Comparison of ENCODE assay signal across 10 cellular contexts in genomic region chr5:149162401-149163084, GRCh38. TPM values are rescaled to one million over a fixed set of nuclear protein-coding genes. Genes with fewer than 3 reads are reported as not detected.
A peak's percentile ranks its signal among the peaks of the same experiment; 100 is the strongest.
DNase-seq lines count a peak whose midpoint lies in the region; ATAC-seq and TF ChIP-seq lines count a peak whose summit lies in the region.
"Had no signal": no experiment of that assay in that cellular context is flagged by ENCODE, and none has a peak within 500 bp of the region (broad histone marks: within the 10 kb centered on the region; RNA-seq: fewer than 3 reads in every experiment).

No MANE protein-coding gene starts in this region.

- peaks cover 5% of the 10 kb centered on the region for H3K27me3 Mint-ChIP-seq in activated CD8-positive, alpha-beta T cell treated with anti-CD3 and anti-CD28 coated beads for 36 hours
- H3K27me3 Mint-ChIP-seq in CD4-positive, alpha-beta T cell = no peaks in the 10 kb centered on the region

- 67% methylated on average over 9 of the region's 9 CpGs for WGBS in hepatocyte (ENCODE audit: low lambda C conversion rate, missing lambda C conversion rate)

- no peaks in the 10 kb centered on the region for H3K9me3 ChIP-seq in RWPE2 (ENCODE audit: severe bottlenecking)
- H3K9me3 ChIP-seq in hepatocyte (ENCODE audit: low read depth) = no peaks in the 10 kb centered on the region
- H3K9me3 ChIP-seq in CD4-positive, alpha-beta T cell (ENCODE audit: control insufficient read depth, low read length) = no peaks in the 10 kb centered on the region
- H3K9me3 ChIP-seq: vagina had no signal

- no peaks in the 10 kb centered on the region for H4K20me1 ChIP-seq in hepatocyte (ENCODE audit: insufficient read depth, poor library complexity, severe bottlenecking)

- DNase-seq in RWPE2 (ENCODE audit: low spot score) = no peak
- peak; percentile 41 for DNase-seq in pons (ENCODE audit: low spot score)
- DNase-seq in central memory CD4-positive, alpha-beta T cell = no peak
- no peak for DNase-seq in activated CD8-positive, alpha-beta T cell treated with anti-CD3 and anti-CD28 coated beads for 36 hours
- DNase-seq in hepatocyte (ENCODE audit: low spot score) = no peak
- no peak for DNase-seq in CD4-positive, alpha-beta T cell

- H3K79me2 ChIP-seq in hepatocyte = no peaks in the 10 kb centered on the region

- CTCF ChIA-PET in activated CD8-positive, alpha-beta T cell treated with anti-CD3 and anti-CD28 coated beads for 36 hours (lab: Charles Lee) = interaction anchor here (2.5 kb wide), 1 partner anchor 21 kb away, joined by 7 read pairs; the partner anchor contains the start of gene ABLIM3
- CTCF ChIA-PET in CD4-positive, alpha-beta T cell (lab: Charles Lee) = no interaction called here

- H3K27ac Mint-ChIP-seq in activated CD8-positive, alpha-beta T cell treated with anti-CD3 and anti-CD28 coated beads for 36 hours = no peak overlapping the region
- no peak overlapping the region for H3K27ac Mint-ChIP-seq in CD4-positive, alpha-beta T cell
- H3K27ac Mint-ChIP-seq: T-helper 1 cell treated with Interleukin-12 subunit alpha and Interleukin-12 subunit beta and Interleukin-4 antibody, amounts not matched to agents 30 μg/mL and 1 μg/mL, for 36 hours had no signal

- peak; percentile 82 for ATAC-seq in GM19043 (IDR thresholded peaks at IDR 0.05; ENCODE audit: low read depth, unreplicated experiment)
- peak; percentile 85 for ATAC-seq in HG02885 (IDR thresholded peaks at IDR 0.05; ENCODE audit: poor library complexity, unreplicated experiment)
- peak; percentile 88 for ATAC-seq in RWPE2 (ENCODE audit: low read depth)
- no peak for ATAC-seq in activated CD8-positive, alpha-beta T cell treated with anti-CD3 and anti-CD28 coated beads for 36 hours
- ATAC-seq in CD4-positive, alpha-beta T cell (ENCODE audit: poor library complexity) = no peak

- no peak for TF ChIP-seq CTCF in RWPE2 (IDR thresholded peaks at IDR 0.05; ENCODE audit: poor library complexity, severe bottlenecking)
- TF ChIP-seq CTCF in activated CD8-positive, alpha-beta T cell treated with anti-CD3 and anti-CD28 coated beads for 36 hours (IDR thresholded peaks at IDR 0.05) = no peak
- TF ChIP-seq CTCF in hepatocyte (IDR thresholded peaks at IDR 0.05; ENCODE audit: poor library complexity) = no peak
- no peak for TF ChIP-seq CTCF in CD4-positive, alpha-beta T cell (IDR thresholded peaks at IDR 0.05)

- H3K4me3 Mint-ChIP-seq in activated CD8-positive, alpha-beta T cell treated with anti-CD3 and anti-CD28 coated beads for 36 hours = no peak overlapping the region
- H3K4me3 Mint-ChIP-seq in CD4-positive, alpha-beta T cell = no peak overlapping the region
- H3K4me3 Mint-ChIP-seq: T-helper 1 cell treated with Interleukin-12 subunit alpha and Interleukin-12 subunit beta and Interleukin-4 antibody, amounts not matched to agents 30 μg/mL and 1 μg/mL, for 36 hours had no signal

- H3K9me2 ChIP-seq in hepatocyte (replicated peaks; ENCODE audit: insufficient read depth) = no peaks in the 10 kb centered on the region

- H3K27ac ChIP-seq in RWPE2 (ENCODE audit: poor library complexity, severe bottlenecking) (peak overlapping the region; percentile 59), hepatocyte (no peak overlapping the region)
- no peak overlapping the region for H3K27ac ChIP-seq in CD4-positive, alpha-beta T cell (ENCODE audit: low read depth, low read length)
- H3K27ac ChIP-seq: vagina had no signal

- H3K9me3 Mint-ChIP-seq in activated CD8-positive, alpha-beta T cell treated with anti-CD3 and anti-CD28 coated beads for 36 hours = no peaks in the 10 kb centered on the region
- H3K9me3 Mint-ChIP-seq in CD4-positive, alpha-beta T cell = no peaks in the 10 kb centered on the region
- H3K9me3 Mint-ChIP-seq: T-helper 1 cell treated with Interleukin-12 subunit alpha and Interleukin-12 subunit beta and Interleukin-4 antibody, amounts not matched to agents 30 μg/mL and 1 μg/mL, for 36 hours had no signal

- intact Hi-C loops in activated CD8-positive, alpha-beta T cell treated with anti-CD3 and anti-CD28 coated beads for 36 hours (cut with micrococcal nuclease) = no loop called here
- intact Hi-C loops in CD4-positive, alpha-beta T cell (cut with DNase I, micrococcal nuclease) = loop anchor here in 1 of 2 experiments (5.0 kb wide), 1 partner anchor 50 kb away; no protein-coding TSS in a partner anchor

- H3K27me3 ChIP-seq in RWPE2 (ENCODE audit: insufficient read depth, poor library complexity, severe bottlenecking) (no peaks in the 10 kb centered on the region), hepatocyte (no peaks in the 10 kb centered on the region)
- H3K27me3 ChIP-seq in CD4-positive, alpha-beta T cell (ENCODE audit: control insufficient read depth, insufficient read depth, low read length) = no peaks in the 10 kb centered on the region
- H3K27me3 ChIP-seq: vagina had no signal

- POLR2A ChIA-PET in activated CD8-positive, alpha-beta T cell treated with anti-CD3 and anti-CD28 coated beads for 36 hours (lab: Charles Lee) = no interaction called here
- POLR2A ChIA-PET in CD4-positive, alpha-beta T cell (lab: Charles Lee) = no interaction called here

- no peak overlapping the region for H3K4me2 ChIP-seq in hepatocyte

- no peaks in the 10 kb centered on the region for H3K36me3 Mint-ChIP-seq in activated CD8-positive, alpha-beta T cell treated with anti-CD3 and anti-CD28 coated beads for 36 hours (ENCODE audit: low read depth)
- H3K36me3 Mint-ChIP-seq in CD4-positive, alpha-beta T cell (ENCODE audit: low read depth) = no peaks in the 10 kb centered on the region

- no peak overlapping the region for H2AFZ ChIP-seq in hepatocyte

- H3K36me3 ChIP-seq in RWPE2 (ENCODE audit: low read depth) (no peaks in the 10 kb centered on the region), hepatocyte (replicated peaks; ENCODE audit: insufficient read depth, low read depth) (no peaks in the 10 kb centered on the region)
- H3K36me3 ChIP-seq: vagina had no signal

- H3K4me1 Mint-ChIP-seq in activated CD8-positive, alpha-beta T cell treated with anti-CD3 and anti-CD28 coated beads for 36 hours (ENCODE audit: low read depth) = no peaks in the 10 kb centered on the region
- H3K4me1 Mint-ChIP-seq in CD4-positive, alpha-beta T cell (ENCODE audit: low read depth) = no peaks in the 10 kb centered on the region

- H3K4me1 ChIP-seq in RWPE2 (ENCODE audit: insufficient read depth, poor library complexity, severe bottlenecking) = peaks cover 35% of the 10 kb centered on the region
- H3K4me1 ChIP-seq in hepatocyte (ENCODE audit: insufficient read depth) = peaks cover 9% of the 10 kb centered on the region

- H3K4me3 ChIP-seq in RWPE2 (ENCODE audit: severe bottlenecking) (no peak overlapping the region), hepatocyte (no peak overlapping the region)
- H3K4me3 ChIP-seq: vagina had no signal

RNA-seq across cellular contexts. Expression of gene ABLIM3, which starts 21.2 kb away (rescaled TPM):
- total RNA-seq in activated CD8-positive, alpha-beta T cell treated with anti-CD3 and anti-CD28 coated beads for 36 hours = not detected
- total RNA-seq in hepatocyte = 7.0 and 7.3 TPM in 2 replicates
- polyA plus RNA-seq in hepatocyte = 7.8 and 8.1 TPM in 2 replicates
- not detected for total RNA-seq in CD4-positive, alpha-beta T cell

Comparison
In these comparisons a context has a peak if more than half of its experiments do, and no peak if none do; other contexts are left out.
1. ATAC-seq: peak in GM19043 (single experiment), HG02885 (single experiment) and RWPE2 (single experiment); none in activated CD8-positive, alpha-beta T cell treated with anti-CD3 and anti-CD28 coated beads for 36 hours (single experiment) and CD4-positive, alpha-beta T cell (single experiment).